ENCODE assay signal across 10 cellular contexts in genomic region chr12:108663324-108664015, GRCh38. TPM values are rescaled to one million over a fixed set of nuclear protein-coding genes. Genes with fewer than 3 reads are reported as not detected.
DNase-seq lines count a peak whose midpoint lies in the region; ATAC-seq and TF ChIP-seq lines count a peak whose summit lies in the region.
"Had no signal": no experiment of that assay in that cellular context is flagged by ENCODE, and none has a peak within 500 bp of the region (broad histone marks: within the 10 kb centered on the region; RNA-seq: fewer than 3 reads in every experiment).

No MANE protein-coding gene starts in this region.

- H3K4me1 ChIP-seq in CD4-positive, CD25-positive, alpha-beta regulatory T cell (ENCODE audit: control insufficient read depth, insufficient read depth, low read length, poor library complexity, severe bottlenecking): peaks cover 11% of the 10 kb centered on the region
- H3K4me1 ChIP-seq in prostate gland (replicated peaks): no peaks in the 10 kb centered on the region

- peak overlapping the region; percentile 19 to 79 (median 78) for H3K27ac Mint-ChIP-seq in CD4-positive, CD25-positive, alpha-beta regulatory T cell
- peak overlapping the region; percentile 96 for H3K27ac Mint-ChIP-seq in HFFc6
- H3K27ac Mint-ChIP-seq in effector memory CD8-positive, alpha-beta T cell: peak overlapping the region in 1 of 2 donors; percentile 88

- intact Hi-C loops in prostate gland (cut with DNase I): loop anchor here (1.0 to 10.0 kb wide), 3 partner anchors 67 to 291 kb away; partner anchors contain the start of gene CORO1C

- no peaks in the 10 kb centered on the region for H3K27me3 Mint-ChIP-seq in CD4-positive, CD25-positive, alpha-beta regulatory T cell
- H3K27me3 Mint-ChIP-seq in HFFc6 (ENCODE audit: insufficient read depth): peaks cover 7% of the 10 kb centered on the region
- H3K27me3 Mint-ChIP-seq in effector memory CD8-positive, alpha-beta T cell: no peaks in the 10 kb centered on the region

- no peak for ATAC-seq in CD4-positive, CD25-positive, alpha-beta regulatory T cell (ENCODE audit: low read depth in 2 of 2)
- ATAC-seq in HG02678 (IDR thresholded peaks at IDR 0.05; ENCODE audit: unreplicated experiment): no peak
- ATAC-seq in effector memory CD8-positive, alpha-beta T cell (replicated peaks): no peak

- WGBS in prostate gland: 97% methylated on average over 4 of the region's 4 CpGs

- TF ChIP-seq CTCF in HFFc6 (IDR thresholded peaks at IDR 0.05) (no peak), coronary artery (IDR thresholded peaks at IDR 0.05) (no peak), prostate gland (IDR thresholded peaks at IDR 0.05) (no peak)

- no peaks in the 10 kb centered on the region for H3K9me3 Mint-ChIP-seq in CD4-positive, CD25-positive, alpha-beta regulatory T cell
- H3K9me3 Mint-ChIP-seq in HFFc6: no peaks in the 10 kb centered on the region
- no peaks in the 10 kb centered on the region for H3K9me3 Mint-ChIP-seq in effector memory CD8-positive, alpha-beta T cell

- TF ChIP-seq POLR2A in prostate gland (IDR thresholded peaks at IDR 0.05): no peak

- H3K27ac ChIP-seq in CD4-positive, CD25-positive, alpha-beta regulatory T cell (ENCODE audit: insufficient read depth, low read length, poor library complexity, severe bottlenecking): no peak overlapping the region
- peak overlapping the region; percentile 73 to 85 for H3K27ac ChIP-seq in coronary artery
- H3K27ac ChIP-seq in prostate gland: peak overlapping the region; percentile 60 to 63

- no peaks in the 10 kb centered on the region for H3K9me3 ChIP-seq in CD4-positive, CD25-positive, alpha-beta regulatory T cell (ENCODE audit: control insufficient read depth in 2 of 2, low read length in 2 of 2)
- no peaks in the 10 kb centered on the region for H3K9me3 ChIP-seq in prostate gland

- H3K36me3 Mint-ChIP-seq in CD4-positive, CD25-positive, alpha-beta regulatory T cell: no peaks in the 10 kb centered on the region
- H3K36me3 Mint-ChIP-seq in HFFc6 (ENCODE audit: low read depth): peaks cover 47% of the 10 kb centered on the region
- H3K36me3 Mint-ChIP-seq in effector memory CD8-positive, alpha-beta T cell (ENCODE audit: insufficient read depth): peaks cover 3% of the 10 kb centered on the region

- DNase-seq in CD4-positive, CD25-positive, alpha-beta regulatory T cell: no peak
- DNase-seq in HFFc6 (no peak), coronary artery (ENCODE audit: low spot score) (no peak), prostate gland (ENCODE audit: low spot score) (no peak), Kasumi-1 (lab: John Stamatoyannopoulos, UW) (no peak), nucleus accumbens (lab: John Stamatoyannopoulos, UW) (no peak)
- no peak for DNase-seq in effector memory CD8-positive, alpha-beta T cell
- DNase-seq: DMS79, NCI-H2029 had no signal

- H3K4me1 Mint-ChIP-seq in CD4-positive, CD25-positive, alpha-beta regulatory T cell: peaks cover 6 to 18% (median 13%) of the 10 kb centered on the region in 4 donors
- H3K4me1 Mint-ChIP-seq in HFFc6 (ENCODE audit: low read depth): peaks cover 96% of the 10 kb centered on the region
- peaks cover 6 to 9% of the 10 kb centered on the region in 2 donors for H3K4me1 Mint-ChIP-seq in effector memory CD8-positive, alpha-beta T cell (ENCODE audit: low read depth in 2 of 2)

- no peaks in the 10 kb centered on the region for H3K36me3 ChIP-seq in CD4-positive, CD25-positive, alpha-beta regulatory T cell (ENCODE audit: control insufficient read depth, insufficient read depth, low read length)
- H3K36me3 ChIP-seq in prostate gland: no peaks in the 10 kb centered on the region

- H3K27me3 ChIP-seq in CD4-positive, CD25-positive, alpha-beta regulatory T cell (ENCODE audit: control insufficient read depth, insufficient read depth, low read length): no peaks in the 10 kb centered on the region
- H3K27me3 ChIP-seq in prostate gland (replicated peaks; ENCODE audit: insufficient read depth): no peaks in the 10 kb centered on the region

- H3K4me3 ChIP-seq in CD4-positive, CD25-positive, alpha-beta regulatory T cell (ENCODE audit: low read depth, low read length): no peak overlapping the region
- no peak overlapping the region for H3K4me3 ChIP-seq in coronary artery
- no peak overlapping the region for H3K4me3 ChIP-seq in prostate gland

- no peak overlapping the region for H3K4me3 Mint-ChIP-seq in CD4-positive, CD25-positive, alpha-beta regulatory T cell
- peak overlapping the region; percentile 11; the same call in 1 of the 2 replicates for H3K4me3 Mint-ChIP-seq in HFFc6
- H3K4me3 Mint-ChIP-seq in effector memory CD8-positive, alpha-beta T cell: no peak overlapping the region

RNA-seq across cellular contexts. Expression of gene SELPLG, which starts 29.8 kb away (rescaled TPM):
- 218 TPM for total RNA-seq in CD4-positive, CD25-positive, alpha-beta regulatory T cell
- polyA plus RNA-seq in CD4-positive, CD25-positive, alpha-beta regulatory T cell: 100 to 1,000 TPM; 722 to 844 (median 818) TPM
- 1 to 10 TPM; 6.2 to 8.1 (median 7.1) TPM for total RNA-seq in HFFc6 (2021; fragmentation: NEBNext Ultra II Directional; extraction: Animal tissue kit (Norgen Biotek cat#: 25700))
- total RNA-seq in prostate gland: 1 to 10 TPM; 2.6 to 5.3 TPM

Comparison
In these comparisons a context has a peak if more than half of its experiments do, and no peak if none do; other contexts are left out.
1. RNA of gene SELPLG, which starts 29.8 kb away (total RNA-seq): 218 TPM in CD4-positive, CD25-positive, alpha-beta regulatory T cell (single experiment); 6.2 to 8.1 TPM in HFFc6 and 2.6 to 5.3 TPM in prostate gland; every median in the first group is over 10 times any median in the second.